8 cellular contexts compared by ENCODE assay signal in genomic region chr5:141681295-141681694, GRCh38. TPM values are rescaled to one million over a fixed set of nuclear protein-coding genes. Genes with fewer than 3 reads are reported as not detected.
DNase-seq lines count a peak whose midpoint lies in the region; FAIRE-seq and TF ChIP-seq lines count a peak whose summit lies in the region.
"Had no signal": no experiment of that assay in that cellular context is flagged by ENCODE, and none has a peak within 500 bp of the region (broad histone marks: within the 10 kb centered on the region; RNA-seq: fewer than 3 reads in every experiment).

No MANE protein-coding gene starts in this region.

- H3K27me3 ChIP-seq in astrocyte (ENCODE audit: insufficient read depth, low read length) (no peaks in the 10 kb centered on the region), muscle layer of colon (ENCODE audit: control insufficient read depth in 1 of 2, insufficient read depth in 2 of 2, low read length in 2 of 2) (peaks cover 0 to 4% of the 10 kb centered on the region in 2 donors)
- H3K27me3 ChIP-seq: body of pancreas had no signal

- no peaks in the 10 kb centered on the region for H3K27me3 Mint-ChIP-seq in Calu3 (ENCODE audit: unreplicated experiment)
- H3K27me3 Mint-ChIP-seq in astrocyte (ENCODE audit: low read depth, unreplicated experiment), result no peaks in the 10 kb centered on the region

- CTCF ChIA-PET in Calu3 (lab: Charles Lee), result interaction anchor here (0.6 to 1.9 kb wide), 7 partner anchors 10 to 210 kb away, joined by 3 to 6 read pairs (median 3); no protein-coding TSS in a partner anchor

- peaks cover 24% of the 10 kb centered on the region for H3K4me1 ChIP-seq in astrocyte (ENCODE audit: insufficient read depth, low read length)
- peaks cover 12% of the 10 kb centered on the region for H3K4me1 ChIP-seq in muscle layer of colon (ENCODE audit: insufficient read depth, low read length)

- H2AFZ ChIP-seq in astrocyte (ENCODE audit: low read depth, low read length), result peak overlapping the region; percentile 70

- H3K9me3 Mint-ChIP-seq in Calu3 (ENCODE audit: low read depth, unreplicated experiment) (no peaks in the 10 kb centered on the region), astrocyte (ENCODE audit: unreplicated experiment) (no peaks in the 10 kb centered on the region)

- H3K27ac Mint-ChIP-seq in Calu3 (ENCODE audit: unreplicated experiment) (peak overlapping the region; percentile 63), astrocyte (ENCODE audit: unreplicated experiment) (peak overlapping the region; percentile 100)

- H3K4me1 Mint-ChIP-seq in Calu3 (ENCODE audit: low read depth, unreplicated experiment) (peaks cover 12% of the 10 kb centered on the region), astrocyte (ENCODE audit: low read depth, unreplicated experiment) (peaks cover 24% of the 10 kb centered on the region)

- H3K36me3 ChIP-seq in astrocyte (ENCODE audit: insufficient read depth, low read length) (no peaks in the 10 kb centered on the region), muscle layer of colon (ENCODE audit: insufficient read depth, low read length) (no peaks in the 10 kb centered on the region)

- H3K4me3 Mint-ChIP-seq in Calu3 (ENCODE audit: low read depth, unreplicated experiment) (peak overlapping the region; percentile 76), astrocyte (ENCODE audit: unreplicated experiment) (peak overlapping the region; percentile 86)

- H3K4me3 ChIP-seq in astrocyte (ENCODE audit: insufficient read depth, low read depth, low read length) (peak overlapping the region; percentile 46), muscle layer of colon (ENCODE audit: low read depth in 1 of 2, low read length in 2 of 2) (peak overlapping the region; percentile 21 to 57)
- H3K4me3 ChIP-seq: body of pancreas had no signal

- H3K9me3 ChIP-seq in astrocyte (ENCODE audit: insufficient read depth, low read depth, low read length) (no peaks in the 10 kb centered on the region), muscle layer of colon (ENCODE audit: low read length) (peaks cover 4% of the 10 kb centered on the region)
- H3K9me3 ChIP-seq: body of pancreas had no signal

- H3K9ac ChIP-seq in astrocyte (ENCODE audit: low read length), result peak overlapping the region; percentile 84
- peak overlapping the region; percentile 27 for H3K9ac ChIP-seq in muscle layer of colon (ENCODE audit: low read length)

- no peaks in the 10 kb centered on the region for H4K20me1 ChIP-seq in astrocyte (ENCODE audit: insufficient read depth, low read length)

- H3K36me3 Mint-ChIP-seq in Calu3 (ENCODE audit: insufficient read depth, unreplicated experiment) (peaks cover 20% of the 10 kb centered on the region), astrocyte (ENCODE audit: low read depth, unreplicated experiment) (peaks cover 4% of the 10 kb centered on the region)

- peaks cover 15% of the 10 kb centered on the region for H3K79me2 ChIP-seq in astrocyte (ENCODE audit: insufficient read depth, low read length)

- no peak for TF ChIP-seq CTCF in Calu3 (IDR thresholded peaks at IDR 0.05; ENCODE audit: unreplicated experiment)
- no peak for TF ChIP-seq CTCF in astrocyte (IDR thresholded peaks at IDR 0.05; ENCODE audit: insufficient read depth, low read depth, low read length)

- peak overlapping the region; percentile 88 for H3K4me2 ChIP-seq in astrocyte (ENCODE audit: low read length)

- no peak for FAIRE-seq in astrocyte (lab: Jason Lieb, UNC)

- DNase-seq in Calu3 (no peak), astrocyte (ENCODE audit: low read depth) (no peak), hepatic stellate cell (ENCODE audit: low spot score) (no peak), NCI-H1105 treated with DMSO at 0.1 percent for 48 hours (lab: John Stamatoyannopoulos, UW) (no peak), iPS-NIHi11 (ENCODE audit: low spot score) (no peak)
- DNase-seq: NCI-H1436 treated with DMSO at 0.1 percent for 48 hours had no signal

- TSS peak; percentile 25 for BruUV-seq in Calu3 (replicated peaks; lab: Mats Ljungman, UMichigan)

- H3K27ac ChIP-seq in astrocyte (ENCODE audit: low read depth, low read length) (peak overlapping the region; percentile 86), muscle layer of colon (ENCODE audit: low read depth, low read length) (no peak overlapping the region)

- intact Hi-C loops in Calu3 (cut with micrococcal nuclease; ENCODE audit: unreplicated experiment), result no loop called here

RNA-seq across cellular contexts. Expression of gene ARAP3, which starts 0.7 kb away (rescaled TPM):
- total RNA-seq in Calu3 (2022) (17.5 and 22.8 TPM in 2 replicates), astrocyte (14.9 and 17.4 TPM in 2 replicates)

RNA-seq across cellular contexts. Expression of gene FCHSD1, which starts 30.1 kb away (rescaled TPM):
- 41.4 and 41.8 TPM in 2 replicates for total RNA-seq in Calu3 (2022)
- 39.4 and 40.6 TPM in 2 replicates for total RNA-seq in astrocyte

RNA-seq across cellular contexts. Expression of gene RELL2, which starts 44.5 kb away (rescaled TPM):
- total RNA-seq in Calu3 (2022), result 12.5 and 12.6 TPM in 2 replicates
- total RNA-seq in astrocyte, result 12.2 and 12.9 TPM in 2 replicates

RNA-seq across cellular contexts. Expression of gene HDAC3, which starts 44.6 kb away (rescaled TPM):
- total RNA-seq in Calu3 (2022), result 96.3 and 102 TPM in 2 replicates
- 60.7 and 63.8 TPM in 2 replicates for total RNA-seq in astrocyte
